In the genomic region with DNA sequence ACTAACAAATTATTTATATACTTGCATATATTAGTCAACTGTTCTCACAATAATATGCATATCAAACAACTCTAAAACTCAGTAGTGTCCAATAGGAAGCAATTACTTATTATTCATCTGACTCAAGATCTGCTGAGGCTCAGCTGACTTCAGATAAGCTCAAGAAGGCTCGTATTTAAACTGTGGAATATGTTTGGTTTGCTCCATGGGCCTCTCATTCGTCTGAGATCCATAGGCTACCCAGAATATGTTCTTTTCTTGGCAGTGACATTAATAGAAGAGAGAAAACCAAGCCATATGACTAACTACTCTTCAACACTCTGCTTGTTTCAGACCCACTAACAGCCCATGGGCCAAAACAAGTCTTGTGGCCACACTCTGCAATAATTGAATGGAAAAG, we compare ENCODE assay signal across 23 cellular contexts.
"Had no signal": no experiment of that assay in that cellular context is flagged by ENCODE, and none has a peak within 500 bp of the region (broad histone marks: within the 10 kb centered on the region; RNA-seq: fewer than 3 reads in every experiment).

No MANE protein-coding gene starts in this region.

- H3K27ac ChIP-seq: colonic mucosa, coronary artery, dorsolateral prefrontal cortex, epithelial cell of prostate, esophagus muscularis mucosa, esophagus squamous epithelium, foreskin keratinocyte, gastrocnemius medialis, gastroesophageal sphincter, heart left ventricle, heart right ventricle had no signal

- H3K27me3 ChIP-seq: colonic mucosa, esophagus muscularis mucosa, esophagus squamous epithelium, foreskin keratinocyte, gastrocnemius medialis had no signal

- H3K9me3 ChIP-seq: colonic mucosa, esophagus muscularis mucosa, esophagus squamous epithelium, gastrocnemius medialis, gastroesophageal sphincter, heart left ventricle, heart right ventricle had no signal

- H3K4me3 ChIP-seq: colonic mucosa, coronary artery, dorsolateral prefrontal cortex, esophagus muscularis mucosa, esophagus squamous epithelium, gastrocnemius medialis, gastroesophageal sphincter, heart left ventricle, heart right ventricle had no signal

- H3K4me1 ChIP-seq: colonic mucosa, esophagus muscularis mucosa, esophagus squamous epithelium, foreskin keratinocyte, gastrocnemius medialis, gastroesophageal sphincter, heart left ventricle, heart right ventricle had no signal

- H3K36me3 ChIP-seq: colonic mucosa, esophagus muscularis mucosa, esophagus squamous epithelium, gastrocnemius medialis, gastroesophageal sphincter, heart left ventricle, heart right ventricle had no signal

- DNase-seq: colonic mucosa; cortex of kidney; dermis blood vessel endothelial cell; dorsolateral prefrontal cortex; effector CD4-positive, alpha-beta T cell; effector CD8-positive, alpha-beta T cell; effector memory CD4-positive, alpha-beta T cell; effector memory CD8-positive, alpha-beta T cell; endodermal cell; erythroblast; esophagus squamous epithelium; foreskin fibroblast; foreskin keratinocyte; gastrocnemius medialis; glutamatergic neuron; head of caudate nucleus; heart left ventricle; heart right ventricle had no signal

- ATAC-seq: effector memory CD8-positive, alpha-beta T cell; esophagus mucosa; foreskin keratinocyte; gastrocnemius medialis; gastroesophageal sphincter; heart left ventricle; heart right ventricle had no signal
